11 cellular contexts compared by ENCODE assay signal in the genomic region with DNA sequence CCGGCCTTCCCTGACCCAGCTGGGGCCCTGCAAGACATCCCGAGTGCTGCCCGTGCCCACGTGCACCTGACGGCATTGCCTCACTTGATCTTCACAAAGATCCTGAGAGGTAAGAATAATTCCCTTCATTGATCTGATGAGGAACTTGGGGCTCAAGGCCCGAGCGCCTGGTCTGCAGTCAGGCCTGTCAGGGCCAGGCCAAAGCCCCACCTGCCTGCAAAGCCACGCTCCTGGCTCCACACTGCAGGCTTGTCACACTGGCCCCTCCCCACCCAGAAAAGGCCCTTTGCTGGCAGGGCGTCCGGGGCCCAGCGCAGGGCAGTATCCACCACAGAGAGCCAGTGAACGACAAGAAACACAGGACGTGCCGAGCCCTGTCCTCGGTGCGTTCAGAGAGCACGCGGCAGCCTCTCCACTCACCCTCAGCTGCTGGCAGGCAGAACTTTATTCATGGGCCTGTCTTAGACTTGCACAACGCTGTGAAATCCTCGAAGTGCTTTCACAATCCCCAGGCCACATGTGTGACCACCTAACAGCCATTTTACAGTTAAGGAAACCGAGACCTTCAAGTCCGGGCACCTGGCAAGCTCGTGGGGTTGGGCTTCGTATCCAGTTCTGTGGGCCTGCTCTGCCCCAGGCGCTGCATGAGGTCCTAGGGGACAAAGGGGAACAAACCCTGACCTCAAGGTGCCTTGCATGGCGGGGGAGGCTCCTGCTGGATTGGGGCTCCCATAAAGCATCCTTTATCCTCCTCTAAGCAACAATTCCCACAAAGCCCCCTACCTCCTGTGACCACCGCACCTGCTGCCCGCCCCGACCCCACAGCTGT. TPM values are rescaled to one million over a fixed set of nuclear protein-coding genes. Genes with fewer than 3 reads are reported as not detected.
DNase-seq lines count a peak whose midpoint lies in the region; ATAC-seq and TF ChIP-seq lines count a peak whose summit lies in the region.
"Had no signal": no experiment of that assay in that cellular context is flagged by ENCODE, and none has a peak within 500 bp of the region (broad histone marks: within the 10 kb centered on the region; RNA-seq: fewer than 3 reads in every experiment).

No MANE protein-coding gene starts in this region.

- H3K9me3 Mint-ChIP-seq in activated naive CD8-positive, alpha-beta T cell treated with anti-CD3 and anti-CD28 coated beads for 36 hours: no peaks in the 10 kb centered on the region
- H3K9me3 Mint-ChIP-seq in activated naive CD8-positive, alpha-beta T cell treated with anti-CD3 and anti-CD28 coated beads, Interleukin-2, amount 50 U/mL, for 24 hours: no peaks in the 10 kb centered on the region
- H3K9me3 Mint-ChIP-seq: activated T-helper 17 cell treated with anti-CD3 and anti-CD28 coated beads, Interleukin-2, amount 50 U/mL, for 72 hours; T-helper 2 cell treated with Interferon-gamma antibody and Interleukin-4, amounts not matched to agents 5 μg/mL and 100 μg/mL, for 36 hours had no signal

- H3K27ac ChIP-seq in epithelial cell of prostate (peak overlapping the region; percentile 83), aorta (ENCODE audit: low read depth in 1 of 2, low read length in 2 of 2) (no peak overlapping the region)

- H3K4me1 ChIP-seq in mucosa of descending colon (ENCODE audit: low read depth) (no peaks in the 10 kb centered on the region), aorta (ENCODE audit: control insufficient read depth in 1 of 2, insufficient read depth in 2 of 2, low read length in 2 of 2) (no peaks in the 10 kb centered on the region)

- intact Hi-C loops in mucosa of descending colon (cut with DNase I, micrococcal nuclease) (no loop called here), aorta (cut with DNase I) (no loop called here)

- no peak for DNase-seq in activated naive CD8-positive, alpha-beta T cell treated with anti-CD3 and anti-CD28 coated beads for 36 hours
- no peak for DNase-seq in activated naive CD8-positive, alpha-beta T cell treated with anti-CD3 and anti-CD28 coated beads, Interleukin-2, amount 50 U/mL, for 24 hours
- DNase-seq in epithelial cell of prostate (ENCODE audit: low read depth, low spot score): no peak
- no peak for DNase-seq in mucosa of descending colon
- DNase-seq in aorta: peak; percentile 74 to 75
- DNase-seq: stimulated activated CD4-positive, alpha-beta T cell treated with anti-CD3 and anti-CD28 coated beads, Interleukin-1b, Interleukin-23, amount 100 ng/mL, for 48 hours had no signal

- H3K4me1 Mint-ChIP-seq in activated naive CD8-positive, alpha-beta T cell treated with anti-CD3 and anti-CD28 coated beads for 36 hours: peaks cover 13% of the 10 kb centered on the region
- H3K4me1 Mint-ChIP-seq in activated naive CD8-positive, alpha-beta T cell treated with anti-CD3 and anti-CD28 coated beads, Interleukin-2, amount 50 U/mL, for 24 hours: peaks cover 34% of the 10 kb centered on the region

- H3K4me3 ChIP-seq in mucosa of descending colon (no peak overlapping the region), aorta (ENCODE audit: low read length in 2 of 2) (no peak overlapping the region)

- no peaks in the 10 kb centered on the region for H3K36me3 Mint-ChIP-seq in activated naive CD8-positive, alpha-beta T cell treated with anti-CD3 and anti-CD28 coated beads for 36 hours
- H3K36me3 Mint-ChIP-seq in activated naive CD8-positive, alpha-beta T cell treated with anti-CD3 and anti-CD28 coated beads, Interleukin-2, amount 50 U/mL, for 24 hours (ENCODE audit: low read depth): no peaks in the 10 kb centered on the region

- H3K4me3 Mint-ChIP-seq in activated naive CD8-positive, alpha-beta T cell treated with anti-CD3 and anti-CD28 coated beads for 36 hours: no peak overlapping the region
- no peak overlapping the region for H3K4me3 Mint-ChIP-seq in activated naive CD8-positive, alpha-beta T cell treated with anti-CD3 and anti-CD28 coated beads, Interleukin-2, amount 50 U/mL, for 24 hours
- H3K4me3 Mint-ChIP-seq: activated T-helper 17 cell treated with anti-CD3 and anti-CD28 coated beads, Interleukin-2, amount 50 U/mL, for 72 hours; T-helper 2 cell treated with Interferon-gamma antibody and Interleukin-4, amounts not matched to agents 5 μg/mL and 100 μg/mL, for 36 hours had no signal

- no peaks in the 10 kb centered on the region for H3K36me3 ChIP-seq in mucosa of descending colon (ENCODE audit: low read depth)
- H3K36me3 ChIP-seq in aorta (ENCODE audit: control insufficient read depth in 1 of 2, insufficient read depth in 2 of 2, low read length in 1 of 2): no peaks in the 10 kb centered on the region

- no peak for TF ChIP-seq CTCF in mucosa of descending colon (IDR thresholded peaks at IDR 0.05)

- H3K27me3 ChIP-seq in aorta (ENCODE audit: control insufficient read depth in 1 of 2, insufficient read depth in 2 of 2, low read length in 1 of 2): no peaks in the 10 kb centered on the region

- no peaks in the 10 kb centered on the region for H3K27me3 Mint-ChIP-seq in activated naive CD8-positive, alpha-beta T cell treated with anti-CD3 and anti-CD28 coated beads for 36 hours
- H3K27me3 Mint-ChIP-seq in activated naive CD8-positive, alpha-beta T cell treated with anti-CD3 and anti-CD28 coated beads, Interleukin-2, amount 50 U/mL, for 24 hours: no peaks in the 10 kb centered on the region
- H3K27me3 Mint-ChIP-seq: activated T-helper 17 cell treated with anti-CD3 and anti-CD28 coated beads, Interleukin-2, amount 50 U/mL, for 72 hours had no signal

- ATAC-seq in activated naive CD8-positive, alpha-beta T cell treated with anti-CD3 and anti-CD28 coated beads, Interleukin-2, amount 50 U/mL, for 24 hours: no peak
- ATAC-seq in mucosa of descending colon (peak; percentile 17), aorta (ENCODE audit: low FRiP score) (peak; percentile 54), HG02884 (IDR thresholded peaks at IDR 0.05; ENCODE audit: unreplicated experiment) (no peak), HG02973 (IDR thresholded peaks at IDR 0.05; ENCODE audit: unreplicated experiment) (no peak), HG03196 (IDR thresholded peaks at IDR 0.05; ENCODE audit: unreplicated experiment) (no peak)
- ATAC-seq: activated T-helper 17 cell treated with anti-CD3 and anti-CD28 coated beads, Interleukin-2, amount 50 U/mL, for 72 hours had no signal

- H3K27ac Mint-ChIP-seq in activated naive CD8-positive, alpha-beta T cell treated with anti-CD3 and anti-CD28 coated beads for 36 hours: peak overlapping the region; percentile 26
- no peak overlapping the region for H3K27ac Mint-ChIP-seq in activated naive CD8-positive, alpha-beta T cell treated with anti-CD3 and anti-CD28 coated beads, Interleukin-2, amount 50 U/mL, for 24 hours
- H3K27ac Mint-ChIP-seq: activated T-helper 17 cell treated with anti-CD3 and anti-CD28 coated beads, Interleukin-2, amount 50 U/mL, for 72 hours; T-helper 2 cell treated with Interferon-gamma antibody and Interleukin-4, amounts not matched to agents 5 μg/mL and 100 μg/mL, for 36 hours had no signal

- WGBS in aorta, 2 donors: 85% methylated on average over 29 of the region's 29 CpGs

- H3K9me3 ChIP-seq in mucosa of descending colon (no peaks in the 10 kb centered on the region), aorta (ENCODE audit: control insufficient read depth, low read length) (no peaks in the 10 kb centered on the region)

RNA-seq across cellular contexts. Expression of gene KIAA0930, which starts 14.7 kb away (rescaled TPM):
- 10 to 100 TPM; 28.0 to 28.6 TPM for total RNA-seq in activated naive CD8-positive, alpha-beta T cell treated with anti-CD3 and anti-CD28 coated beads for 36 hours
- total RNA-seq in mucosa of descending colon (10 to 100 TPM; 32.7 to 62.4 (median 37.7) TPM), aorta (100 to 1,000 TPM in 1 of 2 donors, 10 to 100 TPM in 1; 46.9 to 101 TPM)
- 10 to 100 TPM; 36.6 to 83.7 TPM for polyA plus RNA-seq in aorta

RNA-seq across cellular contexts. Expression of gene UPK3A, which starts 58.8 kb away (rescaled TPM):
- not detected for total RNA-seq in activated naive CD8-positive, alpha-beta T cell treated with anti-CD3 and anti-CD28 coated beads for 36 hours
- total RNA-seq in mucosa of descending colon: under 1 TPM in 1 of 3 donors, not detected in 2; 0.67 TPM
- not detected for total RNA-seq in aorta
- not detected for polyA plus RNA-seq in aorta
- total RNA-seq: activated T-helper 17 cell treated with anti-CD3 and anti-CD28 coated beads, Interleukin-2, amount 50 U/mL, for 72 hours had no signal

Comparison
In these comparisons a context has a peak if more than half of its experiments do, and no peak if none do; other contexts are left out.
1. DNase-seq: peak in aorta (2 of 2); none in activated naive CD8-positive, alpha-beta T cell treated with anti-CD3 and anti-CD28 coated beads for 36 hours (single experiment), activated naive CD8-positive, alpha-beta T cell treated with anti-CD3 and anti-CD28 coated beads, Interleukin-2, amount 50 U/mL, for 24 hours (single experiment), epithelial cell of prostate (single experiment) and mucosa of descending colon (0 of 3).
2. ATAC-seq: peak in mucosa of descending colon (single experiment) and aorta (single experiment); none in activated naive CD8-positive, alpha-beta T cell treated with anti-CD3 and anti-CD28 coated beads, Interleukin-2, amount 50 U/mL, for 24 hours (single experiment), HG02884 (single experiment), HG02973 (single experiment) and HG03196 (single experiment).